ENCODE assay signal across 9 cellular contexts in the genomic region with DNA sequence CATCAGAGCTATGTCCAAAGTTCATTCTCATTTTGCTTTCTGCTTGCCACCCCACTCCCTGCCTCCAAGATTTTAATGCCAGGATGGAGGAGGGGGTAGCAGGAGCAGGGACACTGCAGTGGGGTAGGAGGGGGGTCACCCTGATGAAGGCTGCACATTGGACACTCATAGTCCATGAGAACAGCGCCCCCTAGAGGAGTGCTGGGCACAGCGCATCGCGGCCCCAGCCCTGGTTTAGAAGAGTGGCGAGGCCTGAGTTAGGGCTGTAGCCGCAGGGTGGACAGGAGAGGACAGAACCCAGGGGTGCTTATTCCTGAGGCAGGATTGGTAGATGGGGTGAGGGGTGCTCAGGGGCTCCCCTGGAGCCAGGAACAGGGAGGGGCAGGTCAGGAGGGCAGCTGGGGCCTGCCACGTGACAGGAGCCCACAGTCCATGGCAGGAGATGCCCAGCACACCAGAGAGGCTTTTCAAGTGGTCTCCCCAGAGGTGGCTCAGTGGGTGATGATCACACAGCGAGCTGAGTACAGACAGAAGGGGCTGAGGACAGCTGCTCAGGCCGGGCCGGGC.
DNase-seq lines count a peak whose midpoint lies in the region; ATAC-seq and TF ChIP-seq lines count a peak whose summit lies in the region.
"Had no signal": no experiment of that assay in that cellular context is flagged by ENCODE, and none has a peak within 500 bp of the region (broad histone marks: within the 10 kb centered on the region; RNA-seq: fewer than 3 reads in every experiment).

No MANE protein-coding gene starts in this region.

- no peaks in the 10 kb centered on the region for H3K4me1 ChIP-seq in OCI-LY1 (ENCODE audit: insufficient read depth, low read length, severe bottlenecking)

- H2AFZ ChIP-seq in OCI-LY1 (ENCODE audit: low read length) = no peak overlapping the region

- no peaks in the 10 kb centered on the region for H3K27me3 ChIP-seq in OCI-LY1 (ENCODE audit: insufficient read depth, low read length)

- H3K9me2 ChIP-seq in OCI-LY1 (ENCODE audit: low read depth, low read length) = no peaks in the 10 kb centered on the region

- TF ChIP-seq CTCF in OCI-LY1 (IDR thresholded peaks at IDR 0.05; ENCODE audit: low read length) (peak; percentile 86), brain (conservative IDR thresholded peaks at IDR 0.05) (peak; percentile 52 to 77), nephron progenitor cell (IDR thresholded peaks at IDR 0.05) (peak; percentile 63)

- H3K4me2 ChIP-seq in OCI-LY1 (ENCODE audit: low read length) = no peak overlapping the region
- H3K4me2 ChIP-seq: BLaER1 had no signal

- no peak overlapping the region for H3K9ac ChIP-seq in OCI-LY1 (ENCODE audit: low read length)
- H3K9ac ChIP-seq: BLaER1 had no signal

- no peaks in the 10 kb centered on the region for H4K20me1 ChIP-seq in OCI-LY1 (ENCODE audit: insufficient read depth, low read length)
- H4K20me1 ChIP-seq: BLaER1 had no signal

- H3K36me3 ChIP-seq in OCI-LY1 (ENCODE audit: insufficient read depth, low read length) = no peaks in the 10 kb centered on the region
- H3K36me3 ChIP-seq: BLaER1 had no signal

- H3K27me3 Mint-ChIP-seq in brain (no peaks in the 10 kb centered on the region), nephron progenitor cell (ENCODE audit: low read depth, poor library complexity) (peaks cover 15% of the 10 kb centered on the region)
- peaks cover 0 to 9% (median 2%) of the 10 kb centered on the region in 5 donors for H3K27me3 Mint-ChIP-seq in naive thymus-derived CD8-positive, alpha-beta T cell

- POLR2A ChIA-PET in naive thymus-derived CD8-positive, alpha-beta T cell (lab: Charles Lee) = no interaction called here

- ATAC-seq in HG03432 (IDR thresholded peaks at IDR 0.05; ENCODE audit: unreplicated experiment) (no peak), GM18867 (IDR thresholded peaks at IDR 0.05; ENCODE audit: unreplicated experiment) (no peak)
- no peak for ATAC-seq in naive thymus-derived CD8-positive, alpha-beta T cell

- no peaks in the 10 kb centered on the region for H3K9me3 ChIP-seq in OCI-LY1 (ENCODE audit: low read length)

- H3K4me3 ChIP-seq in OCI-LY1 (ENCODE audit: low read depth, low read length, poor library complexity, severe bottlenecking) = no peak overlapping the region
- H3K4me3 ChIP-seq: BLaER1 had no signal

- H3K79me2 ChIP-seq in OCI-LY1 (ENCODE audit: insufficient read depth, low read length) = no peaks in the 10 kb centered on the region

- H3K4me3 Mint-ChIP-seq in brain = no peak overlapping the region
- no peak overlapping the region for H3K4me3 Mint-ChIP-seq in nephron progenitor cell
- no peak overlapping the region for H3K4me3 Mint-ChIP-seq in naive thymus-derived CD8-positive, alpha-beta T cell

- DNase-seq in NCI-H1105 treated with DMSO at 0.1 percent for 48 hours (lab: John Stamatoyannopoulos, UW) (peak; percentile 11), NCI-H1105 (lab: John Stamatoyannopoulos, UW) (no peak), nephron progenitor cell (peak; percentile 54)
- DNase-seq in naive thymus-derived CD8-positive, alpha-beta T cell = no peak

- peak overlapping the region in 1 of 5 experiments; percentile 56 for H3K27ac Mint-ChIP-seq in brain
- H3K27ac Mint-ChIP-seq in nephron progenitor cell = no peak overlapping the region
- peak overlapping the region in 2 of 10 donors; percentile 53 to 60 for H3K27ac Mint-ChIP-seq in naive thymus-derived CD8-positive, alpha-beta T cell

- H3K27ac ChIP-seq in OCI-LY1 (ENCODE audit: low read depth, low read length, poor library complexity, severe bottlenecking) = no peak overlapping the region
- H3K27ac ChIP-seq: BLaER1 had no signal

- H3F3A ChIP-seq in OCI-LY1 (ENCODE audit: insufficient read depth, low read length) = no peaks in the 10 kb centered on the region

- H3K4me1 Mint-ChIP-seq in brain (peaks cover 7% of the 10 kb centered on the region), nephron progenitor cell (no peaks in the 10 kb centered on the region)
- no peaks in the 10 kb centered on the region for H3K4me1 Mint-ChIP-seq in naive thymus-derived CD8-positive, alpha-beta T cell

- H3K9me3 Mint-ChIP-seq in brain (peaks cover 0 to 2% (median 0%) of the 10 kb centered on the region in 5 experiments), nephron progenitor cell (no peaks in the 10 kb centered on the region)
- H3K9me3 Mint-ChIP-seq in naive thymus-derived CD8-positive, alpha-beta T cell = peaks cover 0 to 4% (median 0%) of the 10 kb centered on the region in 9 donors

- H3K36me3 Mint-ChIP-seq in brain = no peaks in the 10 kb centered on the region
- H3K36me3 Mint-ChIP-seq in nephron progenitor cell (ENCODE audit: low read depth) = no peaks in the 10 kb centered on the region
- no peaks in the 10 kb centered on the region for H3K36me3 Mint-ChIP-seq in naive thymus-derived CD8-positive, alpha-beta T cell

Comparison
In these comparisons a context has a peak if more than half of its experiments do, and no peak if none do; other contexts are left out.
1. DNase-seq: peak in NCI-H1105 treated with DMSO at 0.1 percent for 48 hours (single experiment) and nephron progenitor cell (single experiment); none in NCI-H1105 (single experiment) and naive thymus-derived CD8-positive, alpha-beta T cell (0 of 10).
2. Peak in every context shown above with its lines, with median percentiles within 50 percentile points of each other: CTCF ChIP-seq.